ENCODE assay signal across 9 cellular contexts in genomic region chrX:131783555-131784338, GRCh38.
A peak's percentile ranks its signal among the peaks of the same experiment; 100 is the strongest.
DNase-seq lines count a peak whose midpoint lies in the region; ATAC-seq and TF ChIP-seq lines count a peak whose summit lies in the region.
"Had no signal": no experiment of that assay in that cellular context is flagged by ENCODE, and none has a peak within 500 bp of the region (broad histone marks: within the 10 kb centered on the region; RNA-seq: fewer than 3 reads in every experiment).

No MANE protein-coding gene starts in this region.

- peak; percentile 89 for DNase-seq in kidney tubule cell (ENCODE audit: low spot score)
- no peak for DNase-seq in T1000 (lab: John Stamatoyannopoulos, UW)
- no peak for DNase-seq in SW480 (ENCODE audit: low spot score)
- DNase-seq in stimulated activated CD4-positive, alpha-beta T cell treated with anti-CD3 and anti-CD28 coated beads, Interleukin-4, amount 100 ng/mL, for 24 hours, result no peak
- DNase-seq: SHP77 had no signal

- peak; percentile 49 for TF ChIP-seq CTCF in C4-2B (conservative IDR thresholded peaks at IDR 0.05)

- peak; percentile 56 for ATAC-seq in GM21723 (IDR thresholded peaks at IDR 0.05; ENCODE audit: unreplicated experiment)
- peak; percentile 74 for ATAC-seq in SK-N-SH treated with all-trans-retinoic acid at 6 μM for 48 hours
- no peak for ATAC-seq in HG03280 (IDR thresholded peaks at IDR 0.05; ENCODE audit: unreplicated experiment)

- peak overlapping the region; percentile 45; the same call in 1 of the 2 replicates for H3K27ac ChIP-seq in C4-2B

TF ChIP-seq in SK-N-SH treated with all-trans-retinoic acid at 6 μM for 48 hours, 23 proteins besides CTCF, POLR2A, EP300 and RAD21:
- TF ChIP-seq, protein P1, sequence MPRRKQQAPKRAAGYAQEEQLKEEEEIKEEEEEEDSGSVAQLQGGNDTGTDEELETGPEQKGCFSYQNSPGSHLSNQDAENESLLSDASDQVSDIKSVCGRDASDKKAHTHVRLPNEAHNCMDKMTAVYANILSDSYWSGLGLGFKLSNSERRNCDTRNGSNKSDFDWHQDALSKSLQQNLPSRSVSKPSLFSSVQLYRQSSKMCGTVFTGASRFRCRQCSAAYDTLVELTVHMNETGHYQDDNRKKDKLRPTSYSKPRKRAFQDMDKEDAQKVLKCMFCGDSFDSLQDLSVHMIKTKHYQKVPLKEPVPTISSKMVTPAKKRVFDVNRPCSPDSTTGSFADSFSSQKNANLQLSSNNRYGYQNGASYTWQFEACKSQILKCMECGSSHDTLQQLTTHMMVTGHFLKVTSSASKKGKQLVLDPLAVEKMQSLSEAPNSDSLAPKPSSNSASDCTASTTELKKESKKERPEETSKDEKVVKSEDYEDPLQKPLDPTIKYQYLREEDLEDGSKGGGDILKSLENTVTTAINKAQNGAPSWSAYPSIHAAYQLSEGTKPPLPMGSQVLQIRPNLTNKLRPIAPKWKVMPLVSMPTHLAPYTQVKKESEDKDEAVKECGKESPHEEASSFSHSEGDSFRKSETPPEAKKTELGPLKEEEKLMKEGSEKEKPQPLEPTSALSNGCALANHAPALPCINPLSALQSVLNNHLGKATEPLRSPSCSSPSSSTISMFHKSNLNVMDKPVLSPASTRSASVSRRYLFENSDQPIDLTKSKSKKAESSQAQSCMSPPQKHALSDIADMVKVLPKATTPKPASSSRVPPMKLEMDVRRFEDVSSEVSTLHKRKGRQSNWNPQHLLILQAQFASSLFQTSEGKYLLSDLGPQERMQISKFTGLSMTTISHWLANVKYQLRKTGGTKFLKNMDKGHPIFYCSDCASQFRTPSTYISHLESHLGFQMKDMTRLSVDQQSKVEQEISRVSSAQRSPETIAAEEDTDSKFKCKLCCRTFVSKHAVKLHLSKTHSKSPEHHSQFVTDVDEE (CRISPR knock-in tag; IDR thresholded peaks at IDR 0.05), result no peak
- TF ChIP-seq, protein P2, sequence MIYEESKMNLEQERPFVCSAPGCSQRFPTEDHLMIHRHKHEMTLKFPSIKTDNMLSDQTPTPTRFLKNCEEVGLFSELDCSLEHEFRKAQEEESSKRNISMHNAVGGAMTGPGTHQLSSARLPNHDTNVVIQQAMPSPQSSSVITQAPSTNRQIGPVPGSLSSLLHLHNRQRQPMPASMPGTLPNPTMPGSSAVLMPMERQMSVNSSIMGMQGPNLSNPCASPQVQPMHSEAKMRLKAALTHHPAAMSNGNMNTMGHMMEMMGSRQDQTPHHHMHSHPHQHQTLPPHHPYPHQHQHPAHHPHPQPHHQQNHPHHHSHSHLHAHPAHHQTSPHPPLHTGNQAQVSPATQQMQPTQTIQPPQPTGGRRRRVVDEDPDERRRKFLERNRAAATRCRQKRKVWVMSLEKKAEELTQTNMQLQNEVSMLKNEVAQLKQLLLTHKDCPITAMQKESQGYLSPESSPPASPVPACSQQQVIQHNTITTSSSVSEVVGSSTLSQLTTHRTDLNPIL (CRISPR knock-in tag; IDR thresholded peaks at IDR 0.05; ENCODE audit: low read depth), result no peak
- TF ChIP-seq ISL1 (CRISPR knock-in tag; IDR thresholded peaks at IDR 0.05) (no peak), TCF4 (CRISPR knock-in tag; IDR thresholded peaks at IDR 0.05; ENCODE audit: borderline replicate concordance) (no peak), ZNF70 (CRISPR knock-in tag; IDR thresholded peaks at IDR 0.05) (no peak), PPARA (CRISPR knock-in tag; IDR thresholded peaks at IDR 0.05; ENCODE audit: borderline replicate concordance) (no peak), ZFP3 (CRISPR knock-in tag; IDR thresholded peaks at IDR 0.05) (no peak), GLIS3 (CRISPR knock-in tag; IDR thresholded peaks at IDR 0.05) (no peak), TOX (CRISPR knock-in tag; IDR thresholded peaks at IDR 0.05; ENCODE audit: borderline replicate concordance) (no peak), OSR1 (CRISPR knock-in tag; IDR thresholded peaks at IDR 0.05) (no peak), ARNTL (CRISPR knock-in tag; IDR thresholded peaks at IDR 0.05; ENCODE audit: borderline replicate concordance, low read depth) (no peak), SNAI2 (CRISPR knock-in tag; IDR thresholded peaks at IDR 0.05) (no peak), ZC3H10 (CRISPR knock-in tag; IDR thresholded peaks at IDR 0.05) (no peak), RARB (CRISPR knock-in tag; IDR thresholded peaks at IDR 0.05) (no peak), ZNF565 (CRISPR knock-in tag; conservative IDR thresholded peaks at IDR 0.05; ENCODE audit: low read depth) (no peak), ZNF8 (CRISPR knock-in tag; IDR thresholded peaks at IDR 0.05) (no peak), CSDC2 (CRISPR knock-in tag; IDR thresholded peaks at IDR 0.05) (no peak)
- TF ChIP-seq, protein P3, sequence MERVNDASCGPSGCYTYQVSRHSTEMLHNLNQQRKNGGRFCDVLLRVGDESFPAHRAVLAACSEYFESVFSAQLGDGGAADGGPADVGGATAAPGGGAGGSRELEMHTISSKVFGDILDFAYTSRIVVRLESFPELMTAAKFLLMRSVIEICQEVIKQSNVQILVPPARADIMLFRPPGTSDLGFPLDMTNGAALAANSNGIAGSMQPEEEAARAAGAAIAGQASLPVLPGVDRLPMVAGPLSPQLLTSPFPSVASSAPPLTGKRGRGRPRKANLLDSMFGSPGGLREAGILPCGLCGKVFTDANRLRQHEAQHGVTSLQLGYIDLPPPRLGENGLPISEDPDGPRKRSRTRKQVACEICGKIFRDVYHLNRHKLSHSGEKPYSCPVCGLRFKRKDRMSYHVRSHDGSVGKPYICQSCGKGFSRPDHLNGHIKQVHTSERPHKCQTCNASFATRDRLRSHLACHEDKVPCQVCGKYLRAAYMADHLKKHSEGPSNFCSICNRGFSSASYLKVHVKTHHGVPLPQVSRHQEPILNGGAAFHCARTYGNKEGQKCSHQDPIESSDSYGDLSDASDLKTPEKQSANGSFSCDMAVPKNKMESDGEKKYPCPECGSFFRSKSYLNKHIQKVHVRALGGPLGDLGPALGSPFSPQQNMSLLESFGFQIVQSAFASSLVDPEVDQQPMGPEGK (CRISPR knock-in tag; IDR thresholded peaks at IDR 0.05; ENCODE audit: borderline replicate concordance), result no peak
- TF ChIP-seq, protein P4, sequence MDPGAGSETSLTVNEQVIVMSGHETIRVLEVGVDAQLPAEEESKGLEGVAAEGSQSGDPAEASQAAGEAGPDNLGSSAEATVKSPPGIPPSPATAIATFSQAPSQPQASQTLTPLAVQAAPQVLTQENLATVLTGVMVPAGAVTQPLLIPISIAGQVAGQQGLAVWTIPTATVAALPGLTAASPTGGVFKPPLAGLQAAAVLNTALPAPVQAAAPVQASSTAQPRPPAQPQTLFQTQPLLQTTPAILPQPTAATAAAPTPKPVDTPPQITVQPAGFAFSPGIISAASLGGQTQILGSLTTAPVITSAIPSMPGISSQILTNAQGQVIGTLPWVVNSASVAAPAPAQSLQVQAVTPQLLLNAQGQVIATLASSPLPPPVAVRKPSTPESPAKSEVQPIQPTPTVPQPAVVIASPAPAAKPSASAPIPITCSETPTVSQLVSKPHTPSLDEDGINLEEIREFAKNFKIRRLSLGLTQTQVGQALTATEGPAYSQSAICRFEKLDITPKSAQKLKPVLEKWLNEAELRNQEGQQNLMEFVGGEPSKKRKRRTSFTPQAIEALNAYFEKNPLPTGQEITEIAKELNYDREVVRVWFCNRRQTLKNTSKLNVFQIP (CRISPR knock-in tag; IDR thresholded peaks at IDR 0.05; ENCODE audit: borderline replicate concordance, low read depth), result no peak
